ENCODE assay signal across 8 cellular contexts in genomic region chr18:46071615-46071893, GRCh38. TPM values are rescaled to one million over a fixed set of nuclear protein-coding genes. Genes with fewer than 3 reads are reported as not detected.
DNase-seq lines count a peak whose midpoint lies in the region; ATAC-seq and TF ChIP-seq lines count a peak whose summit lies in the region.

No MANE protein-coding gene starts in this region.

- H3K18ac ChIP-seq in mesenchymal stem cell (ENCODE audit: low read depth in 1 of 2, low read length in 2 of 2): peak overlapping the region; percentile 40 to 80

- peaks cover 23% of the 10 kb centered on the region for H3K79me1 ChIP-seq in mesenchymal stem cell (replicated peaks; ENCODE audit: low read length, poor library complexity, severe bottlenecking)

- no peak for TF ChIP-seq CTCF in MCF 10A (IDR thresholded peaks at IDR 0.05; ENCODE audit: unreplicated experiment)

- intact Hi-C loops in MCF 10A (cut with micrococcal nuclease): no loop called here

- peaks cover 10% of the 10 kb centered on the region for H3K36me3 Mint-ChIP-seq in MCF 10A (ENCODE audit: insufficient read depth, unreplicated experiment)

- H3K4me3 ChIP-seq in mesenchymal stem cell (ENCODE audit: insufficient read depth in 1 of 2, low read depth in 1 of 2, low read length in 2 of 2) (peak overlapping the region; percentile 79 to 91), urinary bladder (ENCODE audit: low read depth, low read length) (peak overlapping the region; percentile 77)

- ATAC-seq in GM18868 (IDR thresholded peaks at IDR 0.05; ENCODE audit: unreplicated experiment) (peak; percentile 17), HG03571 (IDR thresholded peaks at IDR 0.05; ENCODE audit: unreplicated experiment) (peak; percentile 3), HG03469 (IDR thresholded peaks at IDR 0.05; ENCODE audit: unreplicated experiment) (no peak)

- no peak for DNase-seq in MCF 10A (ENCODE audit: unreplicated experiment)
- peak; percentile 18 for DNase-seq in mesenchymal stem cell
- no peak for DNase-seq in NCI-H345 (lab: John Stamatoyannopoulos, UW)
- no peak for DNase-seq in HCEC 1CT

- H3K23ac ChIP-seq in mesenchymal stem cell (ENCODE audit: low read length in 2 of 2): peak overlapping the region in 1 of 2 experiments; percentile 57

- peak overlapping the region; percentile 92 for H4K91ac ChIP-seq in mesenchymal stem cell (ENCODE audit: low read length)

- H3K9me3 ChIP-seq in mesenchymal stem cell (ENCODE audit: control insufficient read depth, low read length): no peaks in the 10 kb centered on the region

- peak overlapping the region; percentile 87 for H2AFZ ChIP-seq in mesenchymal stem cell (ENCODE audit: low read depth, low read length)

- H3K9me3 Mint-ChIP-seq in MCF 10A (ENCODE audit: unreplicated experiment): no peaks in the 10 kb centered on the region

- peaks cover 35% of the 10 kb centered on the region for H3K4me1 Mint-ChIP-seq in MCF 10A (ENCODE audit: insufficient read depth, unreplicated experiment)

- peak overlapping the region; percentile 9 to 25 for H3K4ac ChIP-seq in mesenchymal stem cell (ENCODE audit: low read depth in 1 of 2, low read length in 2 of 2)

- no TSS peak for BruUV-seq in MCF 10A (replicated peaks; lab: Mats Ljungman, UMichigan)

- H3K27ac Mint-ChIP-seq in MCF 10A (ENCODE audit: low read depth, unreplicated experiment): peak overlapping the region; percentile 65

- no peaks in the 10 kb centered on the region for H3K27me3 Mint-ChIP-seq in MCF 10A (ENCODE audit: insufficient read depth, unreplicated experiment)

- peak overlapping the region; percentile 95 for H3K4me2 ChIP-seq in mesenchymal stem cell (ENCODE audit: low read length, poor library complexity, severe bottlenecking)

- peak overlapping the region; percentile 89 for H3K9ac ChIP-seq in mesenchymal stem cell (ENCODE audit: low read length)

- H2AK5ac ChIP-seq in mesenchymal stem cell (ENCODE audit: low read length, severe bottlenecking): peak overlapping the region; percentile 59

- no peaks in the 10 kb centered on the region for H3K27me3 ChIP-seq in mesenchymal stem cell (ENCODE audit: control insufficient read depth in 1 of 2, insufficient read depth in 1 of 2, low read length in 2 of 2)

- no peak overlapping the region for H2BK120ac ChIP-seq in mesenchymal stem cell (ENCODE audit: low read depth, low read length)

- H3K4me1 ChIP-seq in mesenchymal stem cell (ENCODE audit: control insufficient read depth, insufficient read depth, low read depth, low read length) (peaks cover 22% of the 10 kb centered on the region), urinary bladder (ENCODE audit: insufficient read depth) (peaks cover 1% of the 10 kb centered on the region)

- H3K4me3 Mint-ChIP-seq in MCF 10A (ENCODE audit: unreplicated experiment): peak overlapping the region; percentile 85

- under 1% methylated on average over 13 of the region's 17 CpGs for WGBS in mesenchymal stem cell
- under 1% methylated on average over 17 of the region's 17 CpGs for WGBS in urinary bladder

- H2BK15ac ChIP-seq in mesenchymal stem cell (ENCODE audit: low read depth, poor library complexity, severe bottlenecking): peak overlapping the region; percentile 76

- H2BK12ac ChIP-seq in mesenchymal stem cell (ENCODE audit: low read length in 2 of 2): peak overlapping the region in 1 of 2 experiments; percentile 47

- H4K8ac ChIP-seq in mesenchymal stem cell (ENCODE audit: low read length): peak overlapping the region; percentile 84

- POLR2A ChIA-PET in MCF 10A (lab: Yijun Ruan, JAX): interaction anchor here (0.5 to 3.1 kb wide), 6 partner anchors 10 to 97 kb away, joined by 3 to 40 read pairs (median 4); partner anchors contain the start of gene ATP5F1A

- no peak overlapping the region for H2BK5ac ChIP-seq in mesenchymal stem cell (ENCODE audit: low read depth, low read length, poor library complexity, severe bottlenecking)

- H3K36me3 ChIP-seq in mesenchymal stem cell (ENCODE audit: control insufficient read depth in 1 of 2, insufficient read depth in 2 of 2, low read depth in 1 of 2, low read length in 2 of 2) (peaks cover 0 to under 1% of the 10 kb centered on the region in 2 experiments), urinary bladder (ENCODE audit: insufficient read depth) (no peaks in the 10 kb centered on the region)

- peak overlapping the region; percentile 80 to 95 for H3K14ac ChIP-seq in mesenchymal stem cell (ENCODE audit: low read length in 2 of 2)

- no peak overlapping the region for H3K27ac ChIP-seq in mesenchymal stem cell (ENCODE audit: low read length, poor library complexity, severe bottlenecking)
- no peak overlapping the region for H3K27ac ChIP-seq in urinary bladder (ENCODE audit: low read depth)

- CTCF ChIA-PET in MCF 10A (lab: Yijun Ruan, JAX): interaction anchor here (1.1 to 3.5 kb wide), 4 partner anchors 9 to 141 kb away, joined by 3 to 31 read pairs (median 3); no protein-coding TSS in a partner anchor

RNA-seq across cellular contexts. Expression of gene PSTPIP2, which starts 0.5 kb away (rescaled TPM):
- total RNA-seq in MCF 10A (2022) (27.8 and 27.9 TPM in 2 replicates), urinary bladder (7.2 TPM)
- polyA plus RNA-seq in mesenchymal stem cell (2013, experiment 1 of 2): 4.3 TPM
- polyA plus RNA-seq in mesenchymal stem cell (2013, experiment 2 of 2): 4.5 TPM
- 4.7 TPM for polyA plus RNA-seq in urinary bladder

RNA-seq across cellular contexts. Expression of gene ATP5F1A, which starts 26.5 kb away (rescaled TPM):
- 363 and 458 TPM in 2 replicates for total RNA-seq in MCF 10A (2022)
- 316 TPM for polyA plus RNA-seq in mesenchymal stem cell (2013, experiment 1 of 2)
- polyA plus RNA-seq in mesenchymal stem cell (2013, experiment 2 of 2): 324 TPM
- total RNA-seq in urinary bladder: 390 TPM
- 406 TPM for polyA plus RNA-seq in urinary bladder

RNA-seq across cellular contexts. Expression of gene HAUS1, which starts 32.6 kb away (rescaled TPM):
- total RNA-seq in MCF 10A (2022): 14.9 and 21.6 TPM in 2 replicates
- polyA plus RNA-seq in mesenchymal stem cell (2013, experiment 1 of 2): 54.2 TPM
- polyA plus RNA-seq in mesenchymal stem cell (2013, experiment 2 of 2): 54.2 TPM
- 35.5 TPM for total RNA-seq in urinary bladder
- 24.4 TPM for polyA plus RNA-seq in urinary bladder
